In the genomic region with DNA sequence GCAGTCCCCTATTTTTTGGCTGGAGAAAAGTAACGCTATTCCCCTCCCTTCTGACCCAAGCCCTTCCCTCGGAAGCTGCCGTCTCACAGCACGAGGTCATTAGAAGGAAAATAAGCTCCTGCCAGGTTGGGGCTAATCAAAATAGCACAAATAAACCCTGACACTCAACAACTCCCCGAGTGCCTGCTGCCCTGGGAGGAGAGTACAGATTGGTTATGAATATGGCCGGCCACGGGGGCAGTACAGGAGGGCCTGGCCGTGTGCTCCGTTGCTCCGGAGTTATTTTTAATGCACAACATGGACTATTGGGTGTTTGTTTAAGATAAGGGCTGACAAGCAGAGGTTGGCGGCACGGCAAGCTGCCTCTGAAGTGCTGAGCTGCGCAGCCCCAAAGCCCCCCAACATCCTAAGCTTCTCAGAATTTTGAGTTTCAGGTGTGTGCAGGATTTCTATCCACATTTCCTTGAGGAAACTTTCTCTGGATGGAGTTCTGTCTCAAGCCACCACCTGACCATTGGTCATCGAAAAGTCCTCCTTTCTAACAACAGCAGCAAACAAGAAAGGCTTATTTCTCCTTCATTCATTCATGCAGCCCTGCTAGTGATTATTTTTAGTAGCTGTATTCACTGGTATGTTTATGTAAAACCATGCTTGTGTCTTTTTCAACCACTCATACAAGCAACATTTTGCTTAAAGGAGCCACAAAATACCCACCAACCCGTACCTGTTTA, we compare ENCODE assay signal across 25 cellular contexts. TPM values are rescaled to one million over a fixed set of nuclear protein-coding genes. Genes with fewer than 3 reads are reported as not detected.
DNase-seq lines count a peak whose midpoint lies in the region; ATAC-seq and TF ChIP-seq lines count a peak whose summit lies in the region.
"Had no signal": no experiment of that assay in that cellular context is flagged by ENCODE, and none has a peak within 500 bp of the region (broad histone marks: within the 10 kb centered on the region; RNA-seq: fewer than 3 reads in every experiment).

No MANE protein-coding gene starts in this region.

- H3K79me1 ChIP-seq in trophoblast cell (ENCODE audit: low read length): no peaks in the 10 kb centered on the region

- H2AFZ ChIP-seq in hepatocyte (no peak overlapping the region), trophoblast cell (ENCODE audit: insufficient read depth, low read length, poor library complexity) (no peak overlapping the region)

- no peak overlapping the region for H2AK5ac ChIP-seq in trophoblast cell (ENCODE audit: low read length)

- no peak for TF ChIP-seq POLR2A in body of pancreas (IDR thresholded peaks at IDR 0.05)

- no peak overlapping the region for H2BK120ac ChIP-seq in trophoblast cell (ENCODE audit: insufficient read depth, low read length, poor library complexity)

- TF ChIP-seq CTCF in body of pancreas (IDR thresholded peaks at IDR 0.05) (no peak), hepatocyte (IDR thresholded peaks at IDR 0.05; ENCODE audit: poor library complexity) (no peak)

- H3K9me2 ChIP-seq in hepatocyte (replicated peaks; ENCODE audit: insufficient read depth): no peaks in the 10 kb centered on the region

- H3K14ac ChIP-seq in trophoblast cell (ENCODE audit: low read length): no peak overlapping the region

- H4K91ac ChIP-seq in trophoblast cell (ENCODE audit: low read depth, low read length): no peak overlapping the region

- DNase-seq in DMS 273 (lab: John Stamatoyannopoulos, UW; ENCODE audit: unreplicated experiment): peak; percentile 25
- DNase-seq in DMS 273 treated with DMSO at 0.1 percent for 48 hours (lab: John Stamatoyannopoulos, UW): no peak
- DNase-seq in body of pancreas: peak in 3 of 4 donors; percentile 9 to 18 (median 15)
- peak; percentile 10 for DNase-seq in hepatocyte (ENCODE audit: low spot score)
- DNase-seq in trophoblast cell: no peak
- DNase-seq in NCI-H1436 (lab: John Stamatoyannopoulos, UW): no peak
- no peak for DNase-seq in NCI-H526 (lab: John Stamatoyannopoulos, UW)
- DNase-seq: activated CD4-positive, alpha-beta T cell treated with anti-CD3 and anti-CD28 coated beads for 1 hour; activated CD8-positive, alpha-beta memory T cell treated with anti-CD3 and anti-CD28 coated beads, Interleukin-2, amount 10 ng/mL, durations not matched to agents 7 days and 5 days; activated gamma-delta T cell; amygdala; naive thymus-derived CD4-positive, alpha-beta T cell; NCI-H526 treated with DMSO at 0.1 percent for 48 hours; psoas muscle; T-helper 9 cell; tibial artery had no signal

- no peak overlapping the region for H4K12ac ChIP-seq in trophoblast cell (ENCODE audit: low read depth, low read length)

- ATAC-seq in body of pancreas (no peak), HG03520 (IDR thresholded peaks at IDR 0.05; ENCODE audit: unreplicated experiment) (no peak)
- ATAC-seq: activated CD8-positive, alpha-beta memory T cell treated with anti-CD3 and anti-CD28 coated beads, Interleukin-2, amount 10 ng/mL, durations not matched to agents 7 days and 5 days; HCT116; naive thymus-derived CD4-positive, alpha-beta T cell; Panc1; stimulated activated memory B cell treated with anti-CD40 and anti-IgM and Interleukin-4, amounts not matched to agents 10 μg/mL and 1 μg/mL and 100 μg/mL, for 72 hours had no signal

- H3K18ac ChIP-seq in trophoblast cell (ENCODE audit: low read length): no peak overlapping the region

- H3K4me1 ChIP-seq in body of pancreas (peaks cover 8% of the 10 kb centered on the region), hepatocyte (ENCODE audit: insufficient read depth) (peaks cover 13% of the 10 kb centered on the region), trophoblast cell (ENCODE audit: control insufficient read depth in 1 of 2, insufficient read depth in 2 of 2, low read length in 2 of 2) (no peaks in the 10 kb centered on the region)
- H3K4me1 ChIP-seq: BLaER1, psoas muscle had no signal

- H3K36me3 ChIP-seq in body of pancreas (replicated peaks in 1 of 2; ENCODE audit: insufficient read depth in 1 of 2, low read depth in 2 of 2) (no peaks in the 10 kb centered on the region), hepatocyte (replicated peaks; ENCODE audit: insufficient read depth, low read depth) (no peaks in the 10 kb centered on the region), trophoblast cell (ENCODE audit: control insufficient read depth in 1 of 2, insufficient read depth in 2 of 2, low read length in 2 of 2) (no peaks in the 10 kb centered on the region)
- H3K36me3 ChIP-seq: BLaER1, tibial artery had no signal

- H3K4me3 ChIP-seq in body of pancreas (no peak overlapping the region), hepatocyte (no peak overlapping the region), trophoblast cell (ENCODE audit: low read depth, low read length) (no peak overlapping the region)
- H3K4me3 ChIP-seq: BLaER1, lung, psoas muscle, SK-N-MC, tibial artery had no signal

- no peak overlapping the region for H3K4ac ChIP-seq in trophoblast cell (ENCODE audit: low read depth, low read length)

- intact Hi-C loops in body of pancreas (cut with DNase I): no loop called here

- no peak overlapping the region for H2BK5ac ChIP-seq in trophoblast cell (ENCODE audit: low read depth, low read length, poor library complexity)

- H3K9me3 ChIP-seq in body of pancreas (no peaks in the 10 kb centered on the region), hepatocyte (ENCODE audit: low read depth) (no peaks in the 10 kb centered on the region), trophoblast cell (ENCODE audit: insufficient read depth, low read depth, low read length) (peaks cover 4% of the 10 kb centered on the region)
- H3K9me3 ChIP-seq: BLaER1, psoas muscle, tibial artery had no signal

- peak overlapping the region; percentile 64 for H3K4me2 ChIP-seq in hepatocyte
- peak overlapping the region; percentile 19 for H3K4me2 ChIP-seq in trophoblast cell (ENCODE audit: low read length)
- H3K4me2 ChIP-seq: BLaER1 had no signal

- H4K20me1 ChIP-seq in hepatocyte (ENCODE audit: insufficient read depth, poor library complexity, severe bottlenecking): no peaks in the 10 kb centered on the region
- H4K20me1 ChIP-seq: BLaER1 had no signal

- H3K27ac ChIP-seq in body of pancreas (no peak overlapping the region), hepatocyte (no peak overlapping the region), trophoblast cell (ENCODE audit: low read depth, low read length) (no peak overlapping the region)
- H3K27ac ChIP-seq: 22Rv1, BLaER1, psoas muscle, SK-N-MC, tibial artery had no signal

- no peak overlapping the region for H4K8ac ChIP-seq in trophoblast cell (ENCODE audit: low read depth, low read length)

- no peak overlapping the region for H3K9ac ChIP-seq in trophoblast cell (ENCODE audit: low read length)
- H3K9ac ChIP-seq: BLaER1 had no signal

- WGBS in body of pancreas, 2 donors: 2 to 3% methylated on average over 15 of the region's 15 CpGs
- 7% methylated on average over 15 of the region's 15 CpGs for WGBS in hepatocyte (ENCODE audit: low lambda C conversion rate, missing lambda C conversion rate)
- WGBS in trophoblast cell (ENCODE audit: extremely low coverage, insufficient coverage, insufficient read length): no CpG with 5 or more reads among the region's 15 CpGs

- H3K23ac ChIP-seq in trophoblast cell (ENCODE audit: low read length): no peak overlapping the region

- no peak overlapping the region for H2BK12ac ChIP-seq in trophoblast cell (ENCODE audit: low read length)

- H3K79me2 ChIP-seq in hepatocyte (no peaks in the 10 kb centered on the region), trophoblast cell (ENCODE audit: control insufficient read depth, insufficient read depth, low read length, poor library complexity) (no peaks in the 10 kb centered on the region)

- H3K27me3 ChIP-seq in body of pancreas (no peaks in the 10 kb centered on the region), hepatocyte (peaks cover 81% of the 10 kb centered on the region), trophoblast cell (ENCODE audit: insufficient read depth, low read length) (peaks cover 2% of the 10 kb centered on the region)
- H3K27me3 ChIP-seq: BLaER1 had no signal

RNA-seq across cellular contexts. Expression of gene PAX3, which starts 58.7 kb away (rescaled TPM):
- not detected for total RNA-seq in body of pancreas
- total RNA-seq in hepatocyte: not detected in 2 replicates
- not detected in 2 replicates for polyA plus RNA-seq in hepatocyte
- polyA plus RNA-seq in trophoblast cell (2013): not detected in 2 replicates
- total RNA-seq: activated CD8-positive, alpha-beta memory T cell treated with anti-CD3 and anti-CD28 coated beads, Interleukin-2, amount 10 ng/mL, durations not matched to agents 7 days and 5 days; HT-29; lung; naive thymus-derived CD4-positive, alpha-beta T cell had no signal
- polyA plus RNA-seq: lung; naive thymus-derived CD4-positive, alpha-beta T cell had no signal

Comparison
In these comparisons a context has a peak if more than half of its experiments do, and no peak if none do; other contexts are left out.
1. DNase-seq: peak in DMS 273 (single experiment), body of pancreas (3 of 4) and hepatocyte (single experiment); none in DMS 273 treated with DMSO at 0.1 percent for 48 hours (single experiment), trophoblast cell (0 of 2), NCI-H1436 (single experiment) and NCI-H526 (0 of 2).